ENCODE assay signal across 35 cellular contexts in the genomic region with DNA sequence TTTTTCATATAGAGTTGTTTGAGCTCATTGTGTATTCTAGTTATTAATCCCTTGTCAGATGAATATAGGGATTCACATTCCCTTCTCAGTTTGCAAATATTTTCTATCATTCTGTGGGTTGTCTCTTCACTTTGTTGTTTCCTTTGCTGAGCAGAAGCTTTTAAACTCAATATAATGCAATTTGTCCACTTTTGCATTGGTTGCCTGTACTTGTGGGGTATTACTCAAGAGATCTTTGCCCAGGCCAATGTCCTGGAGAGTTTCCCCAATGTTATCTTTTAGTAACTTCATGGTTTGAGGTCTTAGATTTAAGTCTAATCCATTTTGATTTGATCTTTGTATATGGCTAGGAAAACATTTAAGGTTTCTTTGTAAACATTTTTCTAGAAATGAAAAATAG.
"Had no signal": no experiment of that assay in that cellular context is flagged by ENCODE, and none has a peak within 500 bp of the region (broad histone marks: within the 10 kb centered on the region; RNA-seq: fewer than 3 reads in every experiment).

No MANE protein-coding gene starts in this region.

- H3K27ac ChIP-seq: KMS-11 had no signal

- H3K27me3 ChIP-seq: MG63 had no signal

- H3K4me3 ChIP-seq: MG63 had no signal

- DNase-seq: Karpas-422, Kasumi-1, MG63, MM.1S, MV-4-11, NCI-H1048, NCI-H1092, NCI-H1092 treated with DMSO at 0.1 percent for 48 hours, NCI-H1105, NCI-H1105 treated with DMSO at 0.1 percent for 48 hours, NCI-H1417, NCI-H1417 treated with DMSO at 0.1 percent for 48 hours, NCI-H1436, NCI-H1436 treated with DMSO at 0.1 percent for 48 hours, NCI-H146, NCI-H1694, NCI-H1694 treated with DMSO at 0.1 percent for 48 hours, NCI-H187, NCI-H187 treated with DMSO at 0.1 percent for 48 hours, NCI-H1930, NCI-H2029, NCI-H2029 treated with DMSO at 0.1 percent for 48 hours, NCI-H2081, NCI-H2081 treated with DMSO at 0.1 percent for 48 hours, NCI-H2107, NCI-H2171, NCI-H2171 treated with DMSO at 0.1 percent for 48 hours, NCI-H2227 treated with DMSO at 0.1 percent for 48 hours, NCI-H226, NCI-H345, NCI-H446, NCI-H446 treated with DMSO at 0.1 percent for 48 hours, NCI-H510A, NCI-H510A treated with DMSO at 0.1 percent for 48 hours had no signal

- H3K9ac ChIP-seq: KMS-11 had no signal

- H3K4me2 ChIP-seq: KMS-11 had no signal
